ENCODE assay signal across 13 cellular contexts in the genomic region with DNA sequence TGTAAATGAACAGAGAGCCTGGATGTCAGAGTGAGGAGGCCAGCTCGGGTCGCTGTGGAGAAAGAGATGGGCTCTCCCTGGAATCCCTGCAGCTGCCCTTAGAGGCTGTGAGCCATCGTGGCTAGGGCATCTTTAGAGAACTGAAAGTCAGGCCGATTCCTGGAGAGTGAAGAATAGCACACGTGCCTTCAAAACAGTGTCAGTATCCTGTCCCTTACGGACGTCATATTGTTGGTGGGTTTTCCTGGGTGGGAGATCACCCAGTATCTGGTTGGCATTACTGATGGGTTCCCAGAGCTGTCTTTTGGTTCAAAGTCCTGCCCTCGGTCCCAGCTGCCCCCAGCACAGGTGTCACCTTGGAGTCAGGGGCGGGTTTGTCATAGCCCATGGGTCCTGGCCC. TPM values are rescaled to one million over a fixed set of nuclear protein-coding genes. Genes with fewer than 3 reads are reported as not detected.
DNase-seq lines count a peak whose midpoint lies in the region; ATAC-seq and TF ChIP-seq lines count a peak whose summit lies in the region.
"Had no signal": no experiment of that assay in that cellular context is flagged by ENCODE, and none has a peak within 500 bp of the region (broad histone marks: within the 10 kb centered on the region; RNA-seq: fewer than 3 reads in every experiment).

No MANE protein-coding gene starts in this region.

- TF ChIP-seq CTCF in activated CD8-positive, alpha-beta T cell treated with anti-CD3 and anti-CD28 coated beads for 36 hours (IDR thresholded peaks at IDR 0.05) = no peak
- TF ChIP-seq CTCF in GM10248 (IDR thresholded peaks at IDR 0.05; ENCODE audit: control extremely low read depth, extremely low read depth, low read depth, missing control alignments) = no peak

- H3K27me3 Mint-ChIP-seq in activated CD8-positive, alpha-beta T cell treated with anti-CD3 and anti-CD28 coated beads for 36 hours = no peaks in the 10 kb centered on the region

- DNase-seq in activated CD8-positive, alpha-beta T cell treated with anti-CD3 and anti-CD28 coated beads for 36 hours = peak; percentile 25
- DNase-seq in GM10248 (ENCODE audit: extremely low spot score) = no peak
- no peak for DNase-seq in NCI-H510A (lab: John Stamatoyannopoulos, UW)
- DNase-seq in NCI-H2227 treated with DMSO at 0.1 percent for 48 hours (lab: John Stamatoyannopoulos, UW) = no peak
- DNase-seq: foreskin fibroblast; IMR-90; NCI-H2029; stimulated activated CD4-positive, alpha-beta T cell treated with anti-CD3 and anti-CD28 coated beads, Interleukin-4, amount 100 ng/mL, for 4 hours had no signal

- no peaks in the 10 kb centered on the region for H3K9me3 ChIP-seq in BLaER1
- H3K9me3 ChIP-seq: HAP-1 had no signal

- no peak overlapping the region for H3K27ac Mint-ChIP-seq in activated CD8-positive, alpha-beta T cell treated with anti-CD3 and anti-CD28 coated beads for 36 hours

- peak overlapping the region; percentile 62; the same call in 1 of the 2 replicates for H3K27ac ChIP-seq in BLaER1

- CTCF ChIA-PET in activated CD8-positive, alpha-beta T cell treated with anti-CD3 and anti-CD28 coated beads for 36 hours (lab: Charles Lee) = interaction anchor here (0.6 to 6.4 kb wide), 7 partner anchors 10 to 87 kb away, joined by 3 to 37 read pairs (median 5); no protein-coding TSS in a partner anchor
- CTCF ChIA-PET in GM10248 (lab: Yijun Ruan, JAX) = interaction anchor here (1.0 to 4.7 kb wide), 5 partner anchors 9 to 88 kb away, joined by 3 to 28 read pairs (median 3); no protein-coding TSS in a partner anchor

- H3K9ac ChIP-seq in BLaER1 = peak overlapping the region; percentile 47; the same call in 1 of the 2 replicates

- H3K36me3 Mint-ChIP-seq in activated CD8-positive, alpha-beta T cell treated with anti-CD3 and anti-CD28 coated beads for 36 hours (ENCODE audit: low read depth) = peaks cover 69% of the 10 kb centered on the region

- POLR2A ChIA-PET in activated CD8-positive, alpha-beta T cell treated with anti-CD3 and anti-CD28 coated beads for 36 hours (lab: Charles Lee) = interaction anchor here (1.0 to 30.3 kb wide), 4 partner anchors 7 to 26 kb away, joined by 3 to 1646 read pairs (median 54); no protein-coding TSS in a partner anchor
- POLR2A ChIA-PET in GM10248 (lab: Yijun Ruan, JAX) = no interaction called here

- ATAC-seq in GM18505 (IDR thresholded peaks at IDR 0.05; ENCODE audit: unreplicated experiment) (peak; percentile 22), HG03108 (IDR thresholded peaks at IDR 0.05; ENCODE audit: unreplicated experiment) (peak; percentile 19), HG02938 (IDR thresholded peaks at IDR 0.05; ENCODE audit: unreplicated experiment) (no peak)
- no peak for ATAC-seq in activated CD8-positive, alpha-beta T cell treated with anti-CD3 and anti-CD28 coated beads for 36 hours

- H3K4me3 ChIP-seq in BLaER1 = no peak overlapping the region
- H3K4me3 ChIP-seq: HAP-1 had no signal

- no peaks in the 10 kb centered on the region for H3K9me3 Mint-ChIP-seq in activated CD8-positive, alpha-beta T cell treated with anti-CD3 and anti-CD28 coated beads for 36 hours

- peaks cover 94% of the 10 kb centered on the region for H3K4me1 ChIP-seq in BLaER1

- TF ChIP-seq POLR2A in GM18505 (IDR thresholded peaks at IDR 0.05; ENCODE audit: borderline replicate concordance, extremely low read depth, insufficient read depth, insufficient read length) = no peak

- no peak overlapping the region for H3K4me3 Mint-ChIP-seq in activated CD8-positive, alpha-beta T cell treated with anti-CD3 and anti-CD28 coated beads for 36 hours

- peak overlapping the region; percentile 97 for H3K4me2 ChIP-seq in BLaER1

- peaks cover 89% of the 10 kb centered on the region for H3K36me3 ChIP-seq in BLaER1
- H3K36me3 ChIP-seq: HAP-1 had no signal

- no peaks in the 10 kb centered on the region for H3K27me3 ChIP-seq in BLaER1

- intact Hi-C loops in activated CD8-positive, alpha-beta T cell treated with anti-CD3 and anti-CD28 coated beads for 36 hours (cut with micrococcal nuclease) = loop anchor here (2.0 to 5.0 kb wide), 2 partner anchors 13 to 38 kb away; no protein-coding TSS in a partner anchor

- H3K4me1 Mint-ChIP-seq in activated CD8-positive, alpha-beta T cell treated with anti-CD3 and anti-CD28 coated beads for 36 hours (ENCODE audit: low read depth) = peaks cover 78% of the 10 kb centered on the region

- peaks cover 81% of the 10 kb centered on the region for H4K20me1 ChIP-seq in BLaER1

RNA-seq across cellular contexts. Expression of gene IKZF1, which starts 25.3 kb away (rescaled TPM):
- 100 to 1,000 TPM; 277 to 295 TPM for total RNA-seq in activated CD8-positive, alpha-beta T cell treated with anti-CD3 and anti-CD28 coated beads for 36 hours
- total RNA-seq: IMR-90 had no signal

Comparison
In these comparisons a context has a peak if more than half of its experiments do, and no peak if none do; other contexts are left out.
1. ATAC-seq: peak in GM18505 (single experiment) and HG03108 (single experiment); none in activated CD8-positive, alpha-beta T cell treated with anti-CD3 and anti-CD28 coated beads for 36 hours (single experiment) and HG02938 (single experiment).